21 cellular contexts compared by ENCODE assay signal in the genomic region with DNA sequence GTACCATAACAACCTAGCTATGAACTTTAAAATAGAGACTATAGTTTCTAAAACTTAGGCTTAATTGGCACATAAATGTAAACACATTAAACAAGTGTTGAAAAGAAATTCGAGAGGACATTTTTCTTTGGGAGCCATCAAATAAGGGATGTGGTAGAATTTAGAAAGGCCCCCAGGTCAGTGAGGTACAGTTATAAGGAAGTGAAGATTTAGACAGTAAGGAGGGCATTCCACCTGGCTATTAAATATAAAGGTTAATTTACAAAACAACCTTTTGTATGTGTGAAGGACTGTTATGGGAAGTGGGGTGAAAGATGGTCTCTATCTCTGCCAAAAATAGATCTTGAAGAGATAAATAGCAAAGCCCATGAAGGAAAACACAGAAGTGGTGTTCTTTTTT.
A peak's percentile ranks its signal among the peaks of the same experiment; 100 is the strongest.
DNase-seq lines count a peak whose midpoint lies in the region; ATAC-seq and TF ChIP-seq lines count a peak whose summit lies in the region.
"Had no signal": no experiment of that assay in that cellular context is flagged by ENCODE, and none has a peak within 500 bp of the region (broad histone marks: within the 10 kb centered on the region; RNA-seq: fewer than 3 reads in every experiment).

No MANE protein-coding gene starts in this region.

- no peaks in the 10 kb centered on the region for H3K27me3 Mint-ChIP-seq in activated CD8-positive, alpha-beta T cell treated with anti-CD3 and anti-CD28 coated beads for 36 hours
- no peaks in the 10 kb centered on the region for H3K27me3 Mint-ChIP-seq in activated CD8-positive, alpha-beta T cell treated with anti-CD3 and anti-CD28 coated beads, Interleukin-2, amount 10 ng/mL, durations not matched to agents 7 days and 5 days (ENCODE audit: low read depth)
- H3K27me3 Mint-ChIP-seq in activated CD4-positive, alpha-beta T cell treated with anti-CD3 and anti-CD28 coated beads for 36 hours, result no peaks in the 10 kb centered on the region
- H3K27me3 Mint-ChIP-seq: CD4-positive, alpha-beta memory T cell had no signal

- TF ChIP-seq POLR2A in esophagus squamous epithelium (IDR thresholded peaks at IDR 0.05), result no peak

- no peak overlapping the region for H2AFZ ChIP-seq in Loucy (ENCODE audit: low read length)
- H2AFZ ChIP-seq: GM23248 had no signal

- CTCF ChIA-PET in activated CD8-positive, alpha-beta T cell treated with anti-CD3 and anti-CD28 coated beads for 36 hours (lab: Charles Lee), result no interaction called here
- CTCF ChIA-PET in activated CD8-positive, alpha-beta T cell treated with anti-CD3 and anti-CD28 coated beads, Interleukin-2, amount 10 ng/mL, durations not matched to agents 7 days and 5 days (lab: Charles Lee), result interaction anchor here (1.2 kb wide), 1 partner anchor 73 kb away, joined by 5 read pairs; no protein-coding TSS in a partner anchor
- CTCF ChIA-PET in activated CD4-positive, alpha-beta T cell treated with anti-CD3 and anti-CD28 coated beads for 36 hours (lab: Charles Lee), result interaction anchor here (0.6 to 1.8 kb wide), 3 partner anchors 96 to 654 kb away, joined by 3 to 4 read pairs (median 3); no protein-coding TSS in a partner anchor

- peaks cover 3% of the 10 kb centered on the region for H3K36me3 Mint-ChIP-seq in activated CD8-positive, alpha-beta T cell treated with anti-CD3 and anti-CD28 coated beads for 36 hours (ENCODE audit: low read depth)
- H3K36me3 Mint-ChIP-seq in activated CD8-positive, alpha-beta T cell treated with anti-CD3 and anti-CD28 coated beads, Interleukin-2, amount 10 ng/mL, durations not matched to agents 7 days and 5 days (ENCODE audit: low read depth), result peaks cover 4% of the 10 kb centered on the region
- no peaks in the 10 kb centered on the region for H3K36me3 Mint-ChIP-seq in stimulated activated effector memory CD8-positive, alpha-beta T cell treated with anti-CD3 and anti-CD28 coated beads, Interleukin-12 subunit alpha, Interleukin-12 subunit beta, amount 100 ng/mL, for 72 hours
- peaks cover 7% of the 10 kb centered on the region for H3K36me3 Mint-ChIP-seq in activated CD4-positive, alpha-beta T cell treated with anti-CD3 and anti-CD28 coated beads for 36 hours (ENCODE audit: low read depth)
- H3K36me3 Mint-ChIP-seq: CD4-positive, alpha-beta memory T cell had no signal

- no peak overlapping the region for H3K4me3 ChIP-seq in Loucy (ENCODE audit: low read length, poor library complexity, severe bottlenecking)
- no peak overlapping the region for H3K4me3 ChIP-seq in esophagus squamous epithelium
- H3K4me3 ChIP-seq: body of pancreas had no signal

- H3K27ac Mint-ChIP-seq in activated CD8-positive, alpha-beta T cell treated with anti-CD3 and anti-CD28 coated beads for 36 hours, result peak overlapping the region; percentile 41
- no peak overlapping the region for H3K27ac Mint-ChIP-seq in activated CD8-positive, alpha-beta T cell treated with anti-CD3 and anti-CD28 coated beads, Interleukin-2, amount 10 ng/mL, durations not matched to agents 7 days and 5 days
- peak overlapping the region; percentile 16 for H3K27ac Mint-ChIP-seq in stimulated activated effector memory CD8-positive, alpha-beta T cell treated with anti-CD3 and anti-CD28 coated beads, Interleukin-12 subunit alpha, Interleukin-12 subunit beta, amount 100 ng/mL, for 72 hours
- no peak overlapping the region for H3K27ac Mint-ChIP-seq in activated CD4-positive, alpha-beta T cell treated with anti-CD3 and anti-CD28 coated beads for 36 hours

- intact Hi-C loops in activated CD8-positive, alpha-beta T cell treated with anti-CD3 and anti-CD28 coated beads for 36 hours (cut with micrococcal nuclease), result loop anchor here (5.0 kb wide), 1 partner anchor 39 kb away; no protein-coding TSS in a partner anchor
- intact Hi-C loops in esophagus squamous epithelium (cut with DNase I), result no loop called here
- intact Hi-C loops in activated CD4-positive, alpha-beta T cell treated with anti-CD3 and anti-CD28 coated beads for 36 hours (cut with DNase I, micrococcal nuclease), result no loop called here

- H3K9ac ChIP-seq in Loucy (ENCODE audit: low read depth, low read length, poor library complexity, severe bottlenecking), result no peak overlapping the region
- H3K9ac ChIP-seq: GM23248 had no signal

- POLR2A ChIA-PET in activated CD8-positive, alpha-beta T cell treated with anti-CD3 and anti-CD28 coated beads for 36 hours (lab: Charles Lee), result interaction anchor here (1.2 kb wide), 1 partner anchor 12 kb away, joined by 3 read pairs; no protein-coding TSS in a partner anchor
- POLR2A ChIA-PET in activated CD8-positive, alpha-beta T cell treated with anti-CD3 and anti-CD28 coated beads, Interleukin-2, amount 10 ng/mL, durations not matched to agents 7 days and 5 days (lab: Charles Lee), result interaction anchor here (2.6 kb wide), 1 partner anchor 12 kb away, joined by 14 read pairs; no protein-coding TSS in a partner anchor
- POLR2A ChIA-PET in activated CD4-positive, alpha-beta T cell treated with anti-CD3 and anti-CD28 coated beads for 36 hours (lab: Charles Lee), result no interaction called here

- H3K79me2 ChIP-seq in Loucy (ENCODE audit: insufficient read depth, low read length), result peaks cover 97% of the 10 kb centered on the region

- no peaks in the 10 kb centered on the region for H3K36me3 ChIP-seq in Loucy (ENCODE audit: insufficient read depth, low read length)
- H3K36me3 ChIP-seq in esophagus squamous epithelium, result no peaks in the 10 kb centered on the region
- H3K36me3 ChIP-seq: WERI-Rb-1 had no signal

- ATAC-seq in activated CD8-positive, alpha-beta T cell treated with anti-CD3 and anti-CD28 coated beads for 36 hours, result no peak
- ATAC-seq in activated CD8-positive, alpha-beta T cell treated with anti-CD3 and anti-CD28 coated beads, Interleukin-2, amount 10 ng/mL, durations not matched to agents 7 days and 5 days, result no peak
- no peak for ATAC-seq in stimulated activated effector memory CD8-positive, alpha-beta T cell treated with anti-CD3 and anti-CD28 coated beads, Interleukin-12 subunit alpha, Interleukin-12 subunit beta, amount 100 ng/mL, for 72 hours
- ATAC-seq in HG02973 (IDR thresholded peaks at IDR 0.05; ENCODE audit: unreplicated experiment), result no peak
- ATAC-seq in activated CD4-positive, alpha-beta T cell treated with anti-CD3 and anti-CD28 coated beads for 36 hours, result no peak
- ATAC-seq: body of pancreas, esophagus mucosa, sciatic nerve had no signal

- H3K4me1 Mint-ChIP-seq in activated CD8-positive, alpha-beta T cell treated with anti-CD3 and anti-CD28 coated beads for 36 hours (ENCODE audit: low read depth), result peaks cover 75% of the 10 kb centered on the region
- peaks cover 63% of the 10 kb centered on the region for H3K4me1 Mint-ChIP-seq in activated CD8-positive, alpha-beta T cell treated with anti-CD3 and anti-CD28 coated beads, Interleukin-2, amount 10 ng/mL, durations not matched to agents 7 days and 5 days (ENCODE audit: low read depth)
- peaks cover 59% of the 10 kb centered on the region for H3K4me1 Mint-ChIP-seq in stimulated activated effector memory CD8-positive, alpha-beta T cell treated with anti-CD3 and anti-CD28 coated beads, Interleukin-12 subunit alpha, Interleukin-12 subunit beta, amount 100 ng/mL, for 72 hours
- peaks cover 81% of the 10 kb centered on the region for H3K4me1 Mint-ChIP-seq in activated CD4-positive, alpha-beta T cell treated with anti-CD3 and anti-CD28 coated beads for 36 hours

- peak overlapping the region in 3 of 4 donors; percentile 6 to 22 (median 8) for H3K27ac ChIP-seq in esophagus squamous epithelium
- H3K27ac ChIP-seq: RWPE1, WERI-Rb-1 had no signal

- no peak overlapping the region for H3K4me3 Mint-ChIP-seq in activated CD8-positive, alpha-beta T cell treated with anti-CD3 and anti-CD28 coated beads for 36 hours
- no peak overlapping the region for H3K4me3 Mint-ChIP-seq in activated CD8-positive, alpha-beta T cell treated with anti-CD3 and anti-CD28 coated beads, Interleukin-2, amount 10 ng/mL, durations not matched to agents 7 days and 5 days
- H3K4me3 Mint-ChIP-seq in stimulated activated effector memory CD8-positive, alpha-beta T cell treated with anti-CD3 and anti-CD28 coated beads, Interleukin-12 subunit alpha, Interleukin-12 subunit beta, amount 100 ng/mL, for 72 hours, result no peak overlapping the region
- H3K4me3 Mint-ChIP-seq in activated CD4-positive, alpha-beta T cell treated with anti-CD3 and anti-CD28 coated beads for 36 hours, result no peak overlapping the region

- H3K9me3 Mint-ChIP-seq in activated CD8-positive, alpha-beta T cell treated with anti-CD3 and anti-CD28 coated beads for 36 hours, result no peaks in the 10 kb centered on the region
- no peaks in the 10 kb centered on the region for H3K9me3 Mint-ChIP-seq in activated CD8-positive, alpha-beta T cell treated with anti-CD3 and anti-CD28 coated beads, Interleukin-2, amount 10 ng/mL, durations not matched to agents 7 days and 5 days (ENCODE audit: insufficient read depth)
- H3K9me3 Mint-ChIP-seq in stimulated activated effector memory CD8-positive, alpha-beta T cell treated with anti-CD3 and anti-CD28 coated beads, Interleukin-12 subunit alpha, Interleukin-12 subunit beta, amount 100 ng/mL, for 72 hours, result no peaks in the 10 kb centered on the region
- H3K9me3 Mint-ChIP-seq in activated CD4-positive, alpha-beta T cell treated with anti-CD3 and anti-CD28 coated beads for 36 hours (ENCODE audit: low read depth), result no peaks in the 10 kb centered on the region

- H3K4me2 ChIP-seq in Loucy (ENCODE audit: low read depth, low read length, poor library complexity, severe bottlenecking), result peak overlapping the region; percentile 10

- TF ChIP-seq CTCF in activated CD8-positive, alpha-beta T cell treated with anti-CD3 and anti-CD28 coated beads for 36 hours (IDR thresholded peaks at IDR 0.05), result no peak
- TF ChIP-seq CTCF in Loucy (conservative IDR thresholded peaks at IDR 0.05; ENCODE audit: low read length), result no peak
- TF ChIP-seq CTCF in esophagus squamous epithelium (IDR thresholded peaks at IDR 0.05), result no peak

- no peaks in the 10 kb centered on the region for H3F3A ChIP-seq in Loucy (ENCODE audit: low read depth)

- no peaks in the 10 kb centered on the region for H3K9me3 ChIP-seq in Loucy (ENCODE audit: insufficient read depth, low read depth, low read length)
- no peaks in the 10 kb centered on the region for H3K9me3 ChIP-seq in esophagus squamous epithelium
- H3K9me3 ChIP-seq: body of pancreas had no signal

- H3K4me1 ChIP-seq in Loucy (ENCODE audit: insufficient read depth, low read length, poor library complexity, severe bottlenecking), result peaks cover 58% of the 10 kb centered on the region
- H3K4me1 ChIP-seq in esophagus squamous epithelium, result peaks cover under 1 to 90% (median 25%) of the 10 kb centered on the region in 3 donors

- H3K27me3 ChIP-seq in Loucy (ENCODE audit: insufficient read depth, low read length, poor library complexity, severe bottlenecking), result no peaks in the 10 kb centered on the region
- H3K27me3 ChIP-seq in esophagus squamous epithelium, result no peaks in the 10 kb centered on the region
- H3K27me3 ChIP-seq: body of pancreas had no signal

- WGBS in esophagus squamous epithelium, 2 donors, result 57 to 72% methylated on average over 1 of the region's 1 CpG

- H4K20me1 ChIP-seq in Loucy (ENCODE audit: insufficient read depth, low read length, poor library complexity, severe bottlenecking), result peaks cover 81% of the 10 kb centered on the region

- H3K9me2 ChIP-seq in Loucy (replicated peaks; ENCODE audit: low read depth, low read length), result no peaks in the 10 kb centered on the region

- no peak for DNase-seq in activated CD8-positive, alpha-beta T cell treated with anti-CD3 and anti-CD28 coated beads for 36 hours
- DNase-seq in activated CD8-positive, alpha-beta T cell treated with anti-CD3 and anti-CD28 coated beads, Interleukin-2, amount 10 ng/mL, durations not matched to agents 7 days and 5 days, result no peak
- DNase-seq in esophagus squamous epithelium (lab: John Stamatoyannopoulos, UW) (no peak), HUDEP-2 (lab: John Stamatoyannopoulos, UW; ENCODE audit: unreplicated experiment in 76 of 76) (no peak)
- DNase-seq in stimulated activated effector memory CD8-positive, alpha-beta T cell treated with anti-CD3 and anti-CD28 coated beads, Interleukin-12 subunit alpha, Interleukin-12 subunit beta, amount 100 ng/mL, for 72 hours (ENCODE audit: low spot score in 2 of 2), result no peak
- DNase-seq in activated CD4-positive, alpha-beta T cell treated with anti-CD3 and anti-CD28 coated beads for 36 hours, result no peak
- DNase-seq: 8988T; body of pancreas; CD4-positive, alpha-beta memory T cell; GM23248; head of caudate nucleus; islet precursor cell; NCI-H1436; NCI-H2227 treated with DMSO at 0.1 percent for 48 hours; stimulated activated CD4-positive, alpha-beta T cell treated with anti-CD3 and anti-CD28 coated beads, Interleukin-4, amount 100 ng/mL, for 1 hour; WERI-Rb-1 had no signal

Comparison
In these comparisons a context has a peak if more than half of its experiments do, and no peak if none do; other contexts are left out.
1. H3K27ac Mint-ChIP-seq: peak in activated CD8-positive, alpha-beta T cell treated with anti-CD3 and anti-CD28 coated beads for 36 hours (single experiment) and stimulated activated effector memory CD8-positive, alpha-beta T cell treated with anti-CD3 and anti-CD28 coated beads, Interleukin-12 subunit alpha, Interleukin-12 subunit beta, amount 100 ng/mL, for 72 hours (single experiment); none in activated CD8-positive, alpha-beta T cell treated with anti-CD3 and anti-CD28 coated beads, Interleukin-2, amount 10 ng/mL, durations not matched to agents 7 days and 5 days (single experiment) and activated CD4-positive, alpha-beta T cell treated with anti-CD3 and anti-CD28 coated beads for 36 hours (single experiment).